ENCODE assay signal across 1 cellular context in the genomic region with DNA sequence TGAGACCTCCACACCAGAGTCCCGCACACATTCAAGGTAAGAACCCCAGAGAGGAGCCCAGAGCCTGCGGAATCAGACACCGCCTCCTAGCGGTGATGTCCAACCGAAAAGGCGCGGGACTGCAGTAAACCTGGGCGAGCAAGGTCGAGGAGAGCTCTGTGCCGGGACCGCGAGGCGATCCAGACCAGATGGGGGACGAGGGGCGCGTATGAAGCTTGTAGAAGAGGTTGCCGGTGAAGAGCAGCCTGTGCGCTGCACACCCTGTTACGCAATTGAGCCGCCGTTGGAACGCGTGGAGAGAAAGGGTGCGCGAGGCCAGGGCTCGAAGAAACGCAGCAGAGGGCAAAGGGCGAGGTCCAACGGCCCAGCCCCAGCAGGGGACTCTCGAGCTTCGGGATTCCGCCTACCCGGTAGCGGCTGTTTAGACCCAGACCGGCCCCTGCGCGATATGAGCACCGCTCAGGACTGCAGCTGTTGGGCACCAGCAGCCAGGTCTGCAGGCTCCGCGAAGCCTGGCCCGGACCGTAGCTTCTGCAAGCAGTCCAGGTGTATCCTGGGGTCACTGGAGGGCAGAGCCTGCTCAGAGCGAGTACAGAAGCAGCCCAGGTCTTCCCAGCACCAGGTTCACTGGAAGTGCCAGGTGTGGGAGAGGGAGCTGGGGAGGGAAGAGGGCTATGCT.
TF ChIP-seq lines count a peak whose summit lies in the region.

No MANE protein-coding gene starts in this region.

TF ChIP-seq in GM12878, 131 proteins besides CTCF, POLR2A, EP300 and RAD21 (continued from another document):
- TF ChIP-seq, protein P1, sequence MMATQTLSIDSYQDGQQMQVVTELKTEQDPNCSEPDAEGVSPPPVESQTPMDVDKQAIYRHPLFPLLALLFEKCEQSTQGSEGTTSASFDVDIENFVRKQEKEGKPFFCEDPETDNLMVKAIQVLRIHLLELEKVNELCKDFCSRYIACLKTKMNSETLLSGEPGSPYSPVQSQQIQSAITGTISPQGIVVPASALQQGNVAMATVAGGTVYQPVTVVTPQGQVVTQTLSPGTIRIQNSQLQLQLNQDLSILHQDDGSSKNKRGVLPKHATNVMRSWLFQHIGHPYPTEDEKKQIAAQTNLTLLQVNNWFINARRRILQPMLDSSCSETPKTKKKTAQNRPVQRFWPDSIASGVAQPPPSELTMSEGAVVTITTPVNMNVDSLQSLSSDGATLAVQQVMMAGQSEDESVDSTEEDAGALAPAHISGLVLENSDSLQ (IDR thresholded peaks at IDR 0.05), result no peak
- TF ChIP-seq ZBED1 (IDR thresholded peaks at IDR 0.05; ENCODE audit: borderline replicate concordance) (no peak), TARDBP (IDR thresholded peaks at IDR 0.05; ENCODE audit: borderline replicate concordance) (no peak)
